ENCODE assay signal across 8 cellular contexts in genomic region chr6:107740496-107741190, GRCh38.
DNase-seq lines count a peak whose midpoint lies in the region; ATAC-seq, FAIRE-seq and TF ChIP-seq lines count a peak whose summit lies in the region.

No MANE protein-coding gene starts in this region.

- no peaks in the 10 kb centered on the region for H3K36me3 ChIP-seq in MM.1S (replicated peaks; ENCODE audit: insufficient read depth, low read length)

- TF ChIP-seq POLR2A in A549 (IDR thresholded peaks at IDR 0.05; ENCODE audit: low read length) = no peak

- H3F3A ChIP-seq in MM.1S (ENCODE audit: insufficient read depth, low read length) = peaks cover 25% of the 10 kb centered on the region

- no peaks in the 10 kb centered on the region for H3K9me2 ChIP-seq in MM.1S (replicated peaks; ENCODE audit: insufficient read depth, low read length)

- peak overlapping the region; percentile 14 for H2AFZ ChIP-seq in MM.1S (ENCODE audit: low read length)

- peaks cover 8% of the 10 kb centered on the region; the same call in 1 of the 2 replicates for H3K27me3 ChIP-seq in MM.1S (replicated peaks; ENCODE audit: insufficient read depth, low read length)

- TF ChIP-seq RAD21 in A549 (conservative IDR thresholded peaks at IDR 0.05 in 1 of 2, IDR thresholded peaks at IDR 0.05 in 1 of 2) = no peak

- H3K27ac ChIP-seq in A549 (no peak overlapping the region), MM.1S (ENCODE audit: low read length) (peak overlapping the region; percentile 67; the same call in 1 of the 2 replicates)

- H3K4me3 ChIP-seq in A549 (no peak overlapping the region), MM.1S (ENCODE audit: low read length) (peak overlapping the region; percentile 16; the same call in 1 of the 2 replicates)

- POLR2A ChIA-PET in A549 (lab: Yijun Ruan, JAX) = no interaction called here

- H3K4me2 ChIP-seq in A549 = peak overlapping the region; percentile 16; the same call in 1 of the 3 replicates
- H3K4me2 ChIP-seq in MM.1S (ENCODE audit: low read depth, low read length) = peak overlapping the region; percentile 52

- FAIRE-seq in A549 (lab: Jason Lieb, UNC) = no peak
- no peak for FAIRE-seq in HTR-8/SVneo (lab: Jason Lieb, UNC)

- H3K9me3 ChIP-seq in A549 = no peaks in the 10 kb centered on the region
- no peaks in the 10 kb centered on the region for H3K9me3 ChIP-seq in MM.1S (replicated peaks; ENCODE audit: insufficient read depth, low read length)

- TF ChIP-seq CTCF in A549 (IDR thresholded peaks at IDR 0.05) = no peak
- TF ChIP-seq CTCF in MM.1S (IDR thresholded peaks at IDR 0.05; ENCODE audit: low read length) = no peak

- no peak for DNase-seq in A549 (ENCODE audit: low read depth in 1 of 2, low spot score in 1 of 2)
- peak; percentile 88 for DNase-seq in MM.1S
- peak; percentile 29 for DNase-seq in central memory CD4-positive, alpha-beta T cell
- no peak for DNase-seq in NCI-H345 treated with DMSO at 0.1 percent for 48 hours (lab: John Stamatoyannopoulos, UW; ENCODE audit: unreplicated experiment)
- DNase-seq in glomerular visceral epithelial cell (ENCODE audit: extremely low spot score) = no peak
- DNase-seq in dedifferentiated amniotic fluid mesenchymal stem cell (ENCODE audit: extremely low spot score) = no peak
- DNase-seq in HTR-8/SVneo (ENCODE audit: insufficient read length, low spot score) = no peak

- CTCF ChIA-PET in A549 (lab: Yijun Ruan, JAX) = no interaction called here

- H4K20me1 ChIP-seq in MM.1S (ENCODE audit: insufficient read depth, low read length) = no peaks in the 10 kb centered on the region

- H3K4me1 ChIP-seq in A549 (no peaks in the 10 kb centered on the region), MM.1S (ENCODE audit: low read length) (peaks cover 49% of the 10 kb centered on the region)

- H3K79me2 ChIP-seq in MM.1S (ENCODE audit: low read length) = no peaks in the 10 kb centered on the region

- TF ChIP-seq EP300 in A549 (IDR thresholded peaks at IDR 0.05) = no peak

- peak overlapping the region; percentile 25; the same call in 1 of the 2 replicates for H3K9ac ChIP-seq in MM.1S (ENCODE audit: low read length)

- WGBS in A549 (ENCODE audit: missing lambda C conversion rate) = 33% methylated on average over 8 of the region's 9 CpGs

- ATAC-seq in A549 = no peak
- ATAC-seq in GM18511 (IDR thresholded peaks at IDR 0.05; ENCODE audit: unreplicated experiment) = peak; percentile 78

TF ChIP-seq in A549, 52 proteins besides CTCF, POLR2A, EP300 and RAD21:
- TF ChIP-seq, protein P1, sequence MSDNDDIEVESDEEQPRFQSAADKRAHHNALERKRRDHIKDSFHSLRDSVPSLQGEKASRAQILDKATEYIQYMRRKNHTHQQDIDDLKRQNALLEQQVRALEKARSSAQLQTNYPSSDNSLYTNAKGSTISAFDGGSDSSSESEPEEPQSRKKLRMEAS (IDR thresholded peaks at IDR 0.05) = no peak
- TF ChIP-seq, protein P2, sequence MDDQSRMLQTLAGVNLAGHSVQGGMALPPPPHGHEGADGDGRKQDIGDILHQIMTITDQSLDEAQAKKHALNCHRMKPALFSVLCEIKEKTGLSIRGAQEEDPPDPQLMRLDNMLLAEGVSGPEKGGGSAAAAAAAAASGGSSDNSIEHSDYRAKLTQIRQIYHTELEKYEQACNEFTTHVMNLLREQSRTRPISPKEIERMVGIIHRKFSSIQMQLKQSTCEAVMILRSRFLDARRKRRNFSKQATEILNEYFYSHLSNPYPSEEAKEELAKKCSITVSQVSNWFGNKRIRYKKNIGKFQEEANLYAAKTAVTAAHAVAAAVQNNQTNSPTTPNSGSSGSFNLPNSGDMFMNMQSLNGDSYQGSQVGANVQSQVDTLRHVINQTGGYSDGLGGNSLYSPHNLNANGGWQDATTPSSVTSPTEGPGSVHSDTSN (IDR thresholded peaks at IDR 0.05) = no peak
- no peak for TF ChIP-seq HOXA7 (CRISPR knock-in tag; IDR thresholded peaks at IDR 0.05)
- TF ChIP-seq ZFP36 (IDR thresholded peaks at IDR 0.05; ENCODE audit: borderline replicate concordance, partially characterized antibody) = no peak
- TF ChIP-seq HOXB5 (CRISPR knock-in tag; IDR thresholded peaks at IDR 0.05) = no peak
- no peak for TF ChIP-seq BHLHE40 (IDR thresholded peaks at IDR 0.05; ENCODE audit: low read depth, low read length)
- TF ChIP-seq EHF (CRISPR knock-in tag; IDR thresholded peaks at IDR 0.05) = no peak
- TF ChIP-seq ZC3H11A (IDR thresholded peaks at IDR 0.05) = no peak
- TF ChIP-seq MAFK (IDR thresholded peaks at IDR 0.05; ENCODE audit: partially characterized antibody) = no peak

Comparison
In these comparisons a context has a peak if more than half of its experiments do, and no peak if none do; other contexts are left out.
1. DNase-seq: peak in MM.1S (single experiment) and central memory CD4-positive, alpha-beta T cell (single experiment); none in A549 (0 of 2), NCI-H345 treated with DMSO at 0.1 percent for 48 hours (single experiment), glomerular visceral epithelial cell (single experiment), dedifferentiated amniotic fluid mesenchymal stem cell (single experiment) and HTR-8/SVneo (single experiment).